1 cellular context compared by ENCODE assay signal in genomic region chr17:82810644-82811430, GRCh38.
TF ChIP-seq lines count a peak whose summit lies in the region.

No MANE protein-coding gene starts in this region.

TF ChIP-seq in HEK293, 187 proteins besides CTCF, POLR2A, EP300 and RAD21 (continued from another document):
- no peak for TF ChIP-seq ZNF280C (tag by site-specific recombination; IDR thresholded peaks at IDR 0.05)
